ENCODE assay signal across 24 cellular contexts in genomic region chr10:130711072-130711471, GRCh38.
"Had no signal": no experiment of that assay in that cellular context is flagged by ENCODE, and none has a peak within 500 bp of the region (broad histone marks: within the 10 kb centered on the region; RNA-seq: fewer than 3 reads in every experiment).

No MANE protein-coding gene starts in this region.

- H3K27me3 Mint-ChIP-seq: stimulated activated memory B cell treated with anti-CD40 and anti-IgM and Interleukin-4, amounts not matched to agents 10 μg/mL and 1 μg/mL and 100 μg/mL, for 72 hours had no signal

- ATAC-seq: heart right ventricle; left lobe of liver; naive thymus-derived CD8-positive, alpha-beta T cell; pancreas; right lobe of liver; stimulated activated memory B cell treated with anti-CD40 and anti-IgM and Interleukin-4, amounts not matched to agents 10 μg/mL and 1 μg/mL and 100 μg/mL, for 72 hours had no signal

- H3K27ac Mint-ChIP-seq: naive thymus-derived CD8-positive, alpha-beta T cell; stimulated activated memory B cell treated with anti-CD40 and anti-IgM and Interleukin-4, amounts not matched to agents 10 μg/mL and 1 μg/mL and 100 μg/mL, for 72 hours had no signal

- H3K4me1 Mint-ChIP-seq: neural crest cell; stimulated activated memory B cell treated with anti-CD40 and anti-IgM and Interleukin-4, amounts not matched to agents 10 μg/mL and 1 μg/mL and 100 μg/mL, for 72 hours had no signal

- H3K4me3 ChIP-seq: dorsolateral prefrontal cortex, heart right ventricle, pancreas, prostate gland, right lobe of liver, stomach, thoracic aorta, transverse colon, uterus had no signal

- H3K36me3 Mint-ChIP-seq: naive thymus-derived CD8-positive, alpha-beta T cell; stimulated activated memory B cell treated with anti-CD40 and anti-IgM and Interleukin-4, amounts not matched to agents 10 μg/mL and 1 μg/mL and 100 μg/mL, for 72 hours had no signal

- H3K9me3 ChIP-seq: heart right ventricle, pancreas, prostate gland, right lobe of liver, stomach, thoracic aorta, transverse colon, uterus had no signal

- H3K36me3 ChIP-seq: heart right ventricle, pancreas, prostate gland, right lobe of liver, stomach, thoracic aorta, transverse colon, uterus had no signal

- H3K4me3 Mint-ChIP-seq: naive thymus-derived CD8-positive, alpha-beta T cell; neural crest cell; stimulated activated memory B cell treated with anti-CD40 and anti-IgM and Interleukin-4, amounts not matched to agents 10 μg/mL and 1 μg/mL and 100 μg/mL, for 72 hours had no signal

- H3K9me3 Mint-ChIP-seq: neural crest cell; stimulated activated memory B cell treated with anti-CD40 and anti-IgM and Interleukin-4, amounts not matched to agents 10 μg/mL and 1 μg/mL and 100 μg/mL, for 72 hours had no signal

- H3K27ac ChIP-seq: dorsolateral prefrontal cortex, heart right ventricle, pancreas, prostate gland, right lobe of liver, stomach, thoracic aorta, transverse colon, uterus had no signal

- H3K4me1 ChIP-seq: heart right ventricle, prostate gland, right lobe of liver, stomach, transverse colon, uterus had no signal

- DNase-seq: cortex of kidney; dorsolateral prefrontal cortex; effector CD8-positive, alpha-beta T cell; foreskin melanocyte; heart right ventricle; hypothalamus; islet precursor cell; mammary epithelial cell; naive thymus-derived CD8-positive, alpha-beta T cell; occipital lobe; pancreas; right lobe of liver; stimulated activated CD4-positive, alpha-beta T cell treated with anti-CD3 and anti-CD28 coated beads, Interleukin-15, amount 100 ng/mL, for 24 hours; stimulated activated CD4-positive, alpha-beta T cell treated with anti-CD3 and anti-CD28 coated beads, Interleukin-1b, Interleukin-23, amount 100 ng/mL, for 48 hours; stimulated activated CD4-positive, alpha-beta T cell treated with anti-CD3 and anti-CD28 coated beads, Interleukin-4, amount 100 ng/mL, for 24 hours; stomach; substantia nigra; transverse colon; uterus had no signal

- H3K27me3 ChIP-seq: pancreas, right lobe of liver, transverse colon, uterus had no signal
